Comparison of ENCODE assay signal across 14 cellular contexts in the genomic region with DNA sequence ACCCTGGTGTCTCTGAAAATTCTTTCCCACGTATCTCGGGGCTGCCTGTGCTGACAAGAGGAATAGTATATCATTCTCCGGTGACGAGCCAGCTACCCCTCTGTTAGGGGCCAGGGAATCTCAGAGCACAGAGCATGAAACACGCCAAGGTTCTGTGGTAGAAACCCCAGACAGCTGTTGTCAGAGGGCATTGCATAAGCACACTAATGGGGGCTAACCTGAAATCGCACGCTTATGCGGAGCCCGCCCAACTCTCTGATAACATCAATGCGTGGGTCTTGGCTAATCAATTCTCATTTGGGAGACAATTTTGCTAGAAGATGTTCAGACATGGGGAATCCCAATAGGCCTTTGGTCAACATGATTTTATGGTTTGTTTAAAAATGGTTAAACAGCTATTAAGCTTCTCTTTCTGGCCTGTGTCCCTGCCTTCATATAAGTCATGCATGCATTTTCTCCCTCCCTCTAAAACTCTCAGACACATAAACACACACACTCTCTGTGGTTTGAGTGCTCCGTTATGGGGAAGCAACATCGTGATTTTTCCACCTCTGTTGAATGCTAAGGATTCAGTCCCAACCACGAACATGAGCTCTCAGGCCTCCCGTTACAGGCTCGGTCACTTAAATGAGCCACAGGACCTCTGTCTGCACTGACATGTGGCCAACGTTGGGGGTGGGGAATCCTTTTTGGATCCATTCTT.
"Had no signal": no experiment of that assay in that cellular context is flagged by ENCODE, and none has a peak within 500 bp of the region (broad histone marks: within the 10 kb centered on the region; RNA-seq: fewer than 3 reads in every experiment).

No MANE protein-coding gene starts in this region.

- ATAC-seq: left cardiac atrium; naive thymus-derived CD4-positive, alpha-beta T cell; psoas muscle; sciatic nerve; T-helper 17 cell had no signal

- H3K36me3 ChIP-seq: brain microvascular endothelial cell had no signal

- DNase-seq: activated CD4-positive, alpha-beta T cell treated with anti-CD3 and anti-CD28 coated beads, Interleukin-2, amount 10 ng/mL, durations not matched to agents 7 days and 5 days; activated CD4-positive, CD25-positive, alpha-beta regulatory T cell; activated CD8-positive, alpha-beta memory T cell treated with anti-CD3 and anti-CD28 coated beads for 24 hours; amniotic stem cell; brain microvascular endothelial cell; endodermal cell; erythroblast; left cardiac atrium; naive thymus-derived CD4-positive, alpha-beta T cell; psoas muscle; stimulated activated CD4-positive, alpha-beta T cell treated with anti-CD3 and anti-CD28 coated beads, Interleukin-4, amount 100 ng/mL, for 1 hour; stimulated activated CD8-positive, alpha-beta memory T cell treated with anti-CD3 and anti-CD28 coated beads, Interleukin-4, amount 100 ng/mL, for 48 hours; T-helper 17 cell had no signal

- H3K9me3 ChIP-seq: psoas muscle had no signal

- H3K27ac ChIP-seq: brain microvascular endothelial cell, psoas muscle had no signal

- H3K4me1 ChIP-seq: psoas muscle had no signal

- H3K4me3 ChIP-seq: psoas muscle had no signal

- H3K27me3 ChIP-seq: brain microvascular endothelial cell had no signal
